8 cellular contexts compared by ENCODE assay signal in genomic region chr7:66557214-66558200, GRCh38.
DNase-seq lines count a peak whose midpoint lies in the region; ATAC-seq and TF ChIP-seq lines count a peak whose summit lies in the region.

No MANE protein-coding gene starts in this region.

- peaks cover 3% of the 10 kb centered on the region; the same call in 1 of the 2 replicates for H4K20me1 ChIP-seq in PC-3 (ENCODE audit: low read length)

- H3K36me3 ChIP-seq in PC-3 (ENCODE audit: low read depth, low read length) (peaks cover 10% of the 10 kb centered on the region), stomach (peaks cover 20 to 73% (median 68%) of the 10 kb centered on the region in 4 donors)

- H3K4me1 Mint-ChIP-seq in neural crest cell: no peaks in the 10 kb centered on the region

- no peak overlapping the region for H2AFZ ChIP-seq in PC-3 (ENCODE audit: low read length)

- POLR2A ChIA-PET in PC-3 (lab: Charles Lee; ENCODE audit: unreplicated experiment): no interaction called here

- TF ChIP-seq EP300 in stomach (IDR thresholded peaks at IDR 0.05): no peak

- no peaks in the 10 kb centered on the region for H3K9me3 ChIP-seq in PC-3 (ENCODE audit: low read length)
- no peaks in the 10 kb centered on the region for H3K9me3 ChIP-seq in stomach

- CTCF ChIA-PET in PC-3 (lab: Charles Lee): no interaction called here

- no peaks in the 10 kb centered on the region for H3K9me2 ChIP-seq in PC-3 (replicated peaks; ENCODE audit: low read length)

- intact Hi-C loops in PC-3 (cut with micrococcal nuclease) (no loop called here), stomach (cut with DNase I; ENCODE audit: low total_unique reads) (no loop called here)

- 48 to 56% (median 51%) methylated on average over 23 to 40 of the region's 40 CpGs for WGBS in stomach, 5 donors

- DNase-seq in ELR (ENCODE audit: low read depth) (peak; percentile 54), PC-3 (peak; percentile 43), activated T-helper 1 cell treated with Interleukin-2 at 50 U/mL for 16 hours (ENCODE audit: low read depth) (peak; percentile 47), fibroblast of peridontal ligament (ENCODE audit: extremely low read depth) (peak; percentile 39), neural crest cell (ENCODE audit: low read depth, low spot score) (peak; percentile 86), stomach (peak; percentile 72), NOMO-1 treated with DMSO at 0.1 percent for 48 hours (lab: John Stamatoyannopoulos, UW; ENCODE audit: unreplicated experiment) (no peak)

- H3K27me3 ChIP-seq in PC-3 (ENCODE audit: low read length): no peaks in the 10 kb centered on the region
- H3K27me3 ChIP-seq in stomach: no peaks in the 10 kb centered on the region

- H3K9ac ChIP-seq in PC-3 (ENCODE audit: low read length): no peak overlapping the region

- H3K9me3 Mint-ChIP-seq in neural crest cell: no peaks in the 10 kb centered on the region

- H3K4me3 ChIP-seq in PC-3 (ENCODE audit: low read length) (no peak overlapping the region), stomach (peak overlapping the region in 3 of 4 donors; percentile 10 to 21 (median 20))

- no peak for TF ChIP-seq POLR2A in stomach (IDR thresholded peaks at IDR 0.05)

- H3F3A ChIP-seq in PC-3 (ENCODE audit: low read length, unreplicated experiment): no peaks in the 10 kb centered on the region

- peaks cover 7% of the 10 kb centered on the region for H3K36me3 Mint-ChIP-seq in neural crest cell (ENCODE audit: low read depth)

- no TSS peak for BruUV-seq in PC-3 (replicated peaks; lab: Mats Ljungman, UMichigan)

- no peak overlapping the region for H3K27ac Mint-ChIP-seq in neural crest cell (ENCODE audit: unreplicated experiment)

- no peak overlapping the region for H3K4me2 ChIP-seq in PC-3 (ENCODE audit: low read length)

- H3K27ac ChIP-seq in PC-3 (ENCODE audit: low read length) (no peak overlapping the region), stomach (peak overlapping the region in 1 of 5 donors; percentile 58)

- TF ChIP-seq CTCF in PC-3 (conservative IDR thresholded peaks at IDR 0.05; ENCODE audit: low read depth, low read length) (peak; percentile 89), neural crest cell (conservative IDR thresholded peaks at IDR 0.05) (peak; percentile 88), stomach (IDR thresholded peaks at IDR 0.05) (peak in 6 of 7 experiments; percentile 61 to 100 (median 98))

- peaks cover 4% of the 10 kb centered on the region; the same call in 1 of the 2 replicates for H3K4me1 ChIP-seq in PC-3 (ENCODE audit: insufficient read depth, low read length)
- H3K4me1 ChIP-seq in stomach: peaks cover 6 to 25% (median 11%) of the 10 kb centered on the region in 4 donors

- no peak overlapping the region for H3K4me3 Mint-ChIP-seq in neural crest cell

- H3K79me2 ChIP-seq in PC-3 (ENCODE audit: low read length): peaks cover 13% of the 10 kb centered on the region

- no peaks in the 10 kb centered on the region for H3K27me3 Mint-ChIP-seq in neural crest cell (ENCODE audit: low read depth)

- ATAC-seq in HG02763 (IDR thresholded peaks at IDR 0.05; ENCODE audit: unreplicated experiment) (peak; percentile 71), PC-3 (peak; percentile 53)
